ENCODE assay signal across 15 cellular contexts in the genomic region with DNA sequence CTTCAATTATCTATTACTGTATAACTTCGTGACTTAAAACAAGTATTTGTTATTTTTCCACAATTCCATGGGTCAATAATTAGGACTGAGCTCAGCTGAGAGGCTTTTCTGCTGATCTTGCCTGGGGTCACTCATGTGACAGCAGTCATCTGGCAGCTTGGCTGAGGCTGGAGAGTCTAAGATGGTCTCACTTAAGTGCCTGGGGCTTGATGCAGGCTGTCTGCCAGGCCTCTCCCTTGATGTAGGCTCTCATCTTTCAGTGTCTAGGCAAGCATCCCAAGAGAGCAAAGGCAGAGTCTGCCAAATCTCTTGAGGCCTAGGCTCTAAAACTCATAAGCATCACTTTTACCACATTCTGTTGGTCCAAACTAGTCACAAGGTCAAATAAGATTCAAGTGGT.
"Had no signal": no experiment of that assay in that cellular context is flagged by ENCODE, and none has a peak within 500 bp of the region (broad histone marks: within the 10 kb centered on the region; RNA-seq: fewer than 3 reads in every experiment).

No MANE protein-coding gene starts in this region.

- H3K27ac ChIP-seq: colonic mucosa, esophagus squamous epithelium, skin epidermis had no signal

- ATAC-seq: natural killer cell treated with Interleukin-12 subunit alpha and Interleukin-12 subunit beta and Interleukin-15 and Interleukin-18, amount 100 ng/mL, for 72 hours; stimulated activated naive CD8-positive, alpha-beta T cell treated with anti-CD3 and anti-CD28 coated beads, Interleukin-15, Interleukin-2, amounts not matched to agents 100 U/mL and 50 U/mL, for 24 hours had no signal

- H3K9me3 ChIP-seq: colonic mucosa, esophagus squamous epithelium had no signal

- H3K27me3 ChIP-seq: colonic mucosa, esophagus squamous epithelium had no signal

- H3K4me1 ChIP-seq: colonic mucosa, esophagus squamous epithelium had no signal

- H3K36me3 ChIP-seq: colonic mucosa, esophagus squamous epithelium had no signal

- DNase-seq: activated CD4-positive, alpha-beta T cell treated with anti-CD3 and anti-CD28 coated beads, Interleukin-2, amount 10 ng/mL, durations not matched to agents 7 days and 5 days; activated CD8-positive, alpha-beta memory T cell treated with anti-CD3 and anti-CD28 coated beads for 24 hours; activated naive CD8-positive, alpha-beta T cell treated with anti-CD3 and anti-CD28 coated beads for 36 hours; central memory CD4-positive, alpha-beta T cell; colonic mucosa; esophagus squamous epithelium; head of caudate nucleus; mesendoderm; retina; stimulated activated CD4-positive, alpha-beta T cell treated with anti-CD3 and anti-CD28 coated beads, Interleukin-4, amount 100 ng/mL, for 24 hours; stimulated activated naive CD8-positive, alpha-beta T cell treated with anti-CD3 and anti-CD28 coated beads, Interleukin-15, Interleukin-2, amounts not matched to agents 100 U/mL and 50 U/mL, for 24 hours; T-helper 9 cell; trophoblast cell had no signal

- H3K4me3 ChIP-seq: colonic mucosa, esophagus squamous epithelium, skin epidermis had no signal
